ENCODE assay signal across 1 cellular context in genomic region chr5:136080483-136081180, GRCh38.
TF ChIP-seq lines count a peak whose summit lies in the region.

No MANE protein-coding gene starts in this region.

TF ChIP-seq in K562, 482 proteins besides CTCF, POLR2A, EP300 and RAD21 (continued from another document and continues in another):
- TF ChIP-seq, protein P1, sequence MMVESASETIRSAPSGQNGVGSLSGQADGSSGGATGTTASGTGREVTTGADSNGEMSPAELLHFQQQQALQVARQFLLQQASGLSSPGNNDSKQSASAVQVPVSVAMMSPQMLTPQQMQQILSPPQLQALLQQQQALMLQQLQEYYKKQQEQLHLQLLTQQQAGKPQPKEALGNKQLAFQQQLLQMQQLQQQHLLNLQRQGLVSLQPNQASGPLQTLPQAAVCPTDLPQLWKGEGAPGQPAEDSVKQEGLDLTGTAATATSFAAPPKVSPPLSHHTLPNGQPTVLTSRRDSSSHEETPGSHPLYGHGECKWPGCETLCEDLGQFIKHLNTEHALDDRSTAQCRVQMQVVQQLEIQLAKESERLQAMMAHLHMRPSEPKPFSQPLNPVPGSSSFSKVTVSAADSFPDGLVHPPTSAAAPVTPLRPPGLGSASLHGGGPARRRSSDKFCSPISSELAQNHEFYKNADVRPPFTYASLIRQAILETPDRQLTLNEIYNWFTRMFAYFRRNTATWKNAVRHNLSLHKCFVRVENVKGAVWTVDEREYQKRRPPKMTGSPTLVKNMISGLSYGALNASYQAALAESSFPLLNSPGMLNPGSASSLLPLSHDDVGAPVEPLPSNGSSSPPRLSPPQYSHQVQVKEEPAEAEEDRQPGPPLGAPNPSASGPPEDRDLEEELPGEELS (CRISPR knock-in tag; IDR thresholded peaks at IDR 0.05; ENCODE audit: borderline replicate concordance) = peak; percentile 84; the same call in 1 of the 2 replicates
- TF ChIP-seq JUN (IDR thresholded peaks at IDR 0.05; ENCODE audit: borderline replicate concordance, low read depth, low read length) (0 out of 2 replicates have a peak, but pooled peaks have one; percentile 21), JUN (CRISPR knock-in tag; IDR thresholded peaks at IDR 0.05; ENCODE audit: borderline replicate concordance) (peak; percentile 19; the same call in 1 of the 2 replicates), MTA1 (IDR thresholded peaks at IDR 0.05; ENCODE audit: borderline replicate concordance) (peak; percentile 87), MITF (IDR thresholded peaks at IDR 0.05) (0 out of 2 replicates have a peak, but pooled peaks have one; percentile 33), ATF1 (CRISPR knock-in tag; IDR thresholded peaks at IDR 0.05) (no peak; the same call in 1 of the 2 replicates), ATF1 (tag; IDR thresholded peaks at IDR 0.05) (peak; percentile 94), MAFK (IDR thresholded peaks at IDR 0.05; ENCODE audit: low read length) (no peak), RBM39 (optimal IDR thresholded peaks at IDR 0.05; ENCODE audit: low read depth, low read length) (no peak), ARID3B (CRISPR knock-in tag; IDR thresholded peaks at IDR 0.05; ENCODE audit: borderline replicate concordance) (no peak), MAZ (CRISPR knock-in tag; conservative IDR thresholded peaks at IDR 0.05 in 1 of 2, IDR thresholded peaks at IDR 0.05 in 1 of 2) (peak; percentile 70 to 82; a peak in 3 of 4 replicates), TBP (optimal IDR thresholded peaks at IDR 0.05; ENCODE audit: low read depth, low read length) (peak; percentile 100), L3MBTL2 (IDR thresholded peaks at IDR 0.05) (peak; percentile 84), GABPA (tag; conservative IDR thresholded peaks at IDR 0.05; ENCODE audit: low read depth) (no peak), ZNF274 (IDR thresholded peaks at IDR 0.05; ENCODE audit: borderline replicate concordance, low read depth, low read length) (no peak), POLR2G (IDR thresholded peaks at IDR 0.05; ENCODE audit: low read depth, low read length) (peak; percentile 91), BRCA1 (IDR thresholded peaks at IDR 0.05) (no peak), BRCA1 (CRISPR knock-in tag; IDR thresholded peaks at IDR 0.05) (no peak), HOXB6 (CRISPR knock-in tag; IDR thresholded peaks at IDR 0.05; ENCODE audit: borderline replicate concordance) (no peak), ZNF174 (CRISPR knock-in tag; IDR thresholded peaks at IDR 0.05) (no peak), BRF1 (IDR thresholded peaks at IDR 0.05; ENCODE audit: borderline replicate concordance, extremely low read depth, insufficient read length) (peak; percentile 27), MAFG (tag; conservative IDR thresholded peaks at IDR 0.05) (no peak), ELK1 (CRISPR knock-in tag; IDR thresholded peaks at IDR 0.05) (no peak), ZNF764 (CRISPR knock-in tag; IDR thresholded peaks at IDR 0.05; ENCODE audit: low read depth) (no peak), BHLHE40 (IDR thresholded peaks at IDR 0.05; ENCODE audit: low read length) (peak; percentile 64), ARID1B (IDR thresholded peaks at IDR 0.05) (no peak), PML (IDR thresholded peaks at IDR 0.05; ENCODE audit: low read length) (peak; percentile 38; the same call in 1 of the 2 replicates), ZKSCAN8 (CRISPR knock-in tag; IDR thresholded peaks at IDR 0.05) (no peak), CREB3L1 (IDR thresholded peaks at IDR 0.05; ENCODE audit: borderline replicate concordance, low read depth) (peak; percentile 76; the same call in 1 of the 2 replicates), ZBTB8A (IDR thresholded peaks at IDR 0.05; ENCODE audit: partially characterized antibody) (peak; percentile 54), SMARCA5 (IDR thresholded peaks at IDR 0.05) (no peak), ELF1 (tag; IDR thresholded peaks at IDR 0.05) (no peak), CBFB (CRISPR knock-in tag; IDR thresholded peaks at IDR 0.05) (0 out of 2 replicates have a peak, but pooled peaks have one; percentile 35), ZNF77 (CRISPR knock-in tag; IDR thresholded peaks at IDR 0.05) (no peak), ZNF436 (CRISPR knock-in tag; IDR thresholded peaks at IDR 0.05) (no peak)
- TF ChIP-seq, protein P2, sequence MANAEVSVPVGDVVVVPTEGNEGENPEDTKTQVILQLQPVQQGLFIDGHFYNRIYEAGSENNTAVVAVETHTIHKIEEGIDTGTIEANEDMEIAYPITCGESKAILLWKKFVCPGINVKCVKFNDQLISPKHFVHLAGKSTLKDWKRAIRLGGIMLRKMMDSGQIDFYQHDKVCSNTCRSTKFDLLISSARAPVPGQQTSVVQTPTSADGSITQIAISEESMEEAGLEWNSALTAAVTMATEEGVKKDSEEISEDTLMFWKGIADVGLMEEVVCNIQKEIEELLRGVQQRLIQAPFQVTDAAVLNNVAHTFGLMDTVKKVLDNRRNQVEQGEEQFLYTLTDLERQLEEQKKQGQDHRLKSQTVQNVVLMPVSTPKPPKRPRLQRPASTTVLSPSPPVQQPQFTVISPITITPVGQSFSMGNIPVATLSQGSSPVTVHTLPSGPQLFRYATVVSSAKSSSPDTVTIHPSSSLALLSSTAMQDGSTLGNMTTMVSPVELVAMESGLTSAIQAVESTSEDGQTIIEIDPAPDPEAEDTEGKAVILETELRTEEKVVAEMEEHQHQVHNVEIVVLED (CRISPR knock-in tag; IDR thresholded peaks at IDR 0.05) = no peak
- TF ChIP-seq, protein P3, sequence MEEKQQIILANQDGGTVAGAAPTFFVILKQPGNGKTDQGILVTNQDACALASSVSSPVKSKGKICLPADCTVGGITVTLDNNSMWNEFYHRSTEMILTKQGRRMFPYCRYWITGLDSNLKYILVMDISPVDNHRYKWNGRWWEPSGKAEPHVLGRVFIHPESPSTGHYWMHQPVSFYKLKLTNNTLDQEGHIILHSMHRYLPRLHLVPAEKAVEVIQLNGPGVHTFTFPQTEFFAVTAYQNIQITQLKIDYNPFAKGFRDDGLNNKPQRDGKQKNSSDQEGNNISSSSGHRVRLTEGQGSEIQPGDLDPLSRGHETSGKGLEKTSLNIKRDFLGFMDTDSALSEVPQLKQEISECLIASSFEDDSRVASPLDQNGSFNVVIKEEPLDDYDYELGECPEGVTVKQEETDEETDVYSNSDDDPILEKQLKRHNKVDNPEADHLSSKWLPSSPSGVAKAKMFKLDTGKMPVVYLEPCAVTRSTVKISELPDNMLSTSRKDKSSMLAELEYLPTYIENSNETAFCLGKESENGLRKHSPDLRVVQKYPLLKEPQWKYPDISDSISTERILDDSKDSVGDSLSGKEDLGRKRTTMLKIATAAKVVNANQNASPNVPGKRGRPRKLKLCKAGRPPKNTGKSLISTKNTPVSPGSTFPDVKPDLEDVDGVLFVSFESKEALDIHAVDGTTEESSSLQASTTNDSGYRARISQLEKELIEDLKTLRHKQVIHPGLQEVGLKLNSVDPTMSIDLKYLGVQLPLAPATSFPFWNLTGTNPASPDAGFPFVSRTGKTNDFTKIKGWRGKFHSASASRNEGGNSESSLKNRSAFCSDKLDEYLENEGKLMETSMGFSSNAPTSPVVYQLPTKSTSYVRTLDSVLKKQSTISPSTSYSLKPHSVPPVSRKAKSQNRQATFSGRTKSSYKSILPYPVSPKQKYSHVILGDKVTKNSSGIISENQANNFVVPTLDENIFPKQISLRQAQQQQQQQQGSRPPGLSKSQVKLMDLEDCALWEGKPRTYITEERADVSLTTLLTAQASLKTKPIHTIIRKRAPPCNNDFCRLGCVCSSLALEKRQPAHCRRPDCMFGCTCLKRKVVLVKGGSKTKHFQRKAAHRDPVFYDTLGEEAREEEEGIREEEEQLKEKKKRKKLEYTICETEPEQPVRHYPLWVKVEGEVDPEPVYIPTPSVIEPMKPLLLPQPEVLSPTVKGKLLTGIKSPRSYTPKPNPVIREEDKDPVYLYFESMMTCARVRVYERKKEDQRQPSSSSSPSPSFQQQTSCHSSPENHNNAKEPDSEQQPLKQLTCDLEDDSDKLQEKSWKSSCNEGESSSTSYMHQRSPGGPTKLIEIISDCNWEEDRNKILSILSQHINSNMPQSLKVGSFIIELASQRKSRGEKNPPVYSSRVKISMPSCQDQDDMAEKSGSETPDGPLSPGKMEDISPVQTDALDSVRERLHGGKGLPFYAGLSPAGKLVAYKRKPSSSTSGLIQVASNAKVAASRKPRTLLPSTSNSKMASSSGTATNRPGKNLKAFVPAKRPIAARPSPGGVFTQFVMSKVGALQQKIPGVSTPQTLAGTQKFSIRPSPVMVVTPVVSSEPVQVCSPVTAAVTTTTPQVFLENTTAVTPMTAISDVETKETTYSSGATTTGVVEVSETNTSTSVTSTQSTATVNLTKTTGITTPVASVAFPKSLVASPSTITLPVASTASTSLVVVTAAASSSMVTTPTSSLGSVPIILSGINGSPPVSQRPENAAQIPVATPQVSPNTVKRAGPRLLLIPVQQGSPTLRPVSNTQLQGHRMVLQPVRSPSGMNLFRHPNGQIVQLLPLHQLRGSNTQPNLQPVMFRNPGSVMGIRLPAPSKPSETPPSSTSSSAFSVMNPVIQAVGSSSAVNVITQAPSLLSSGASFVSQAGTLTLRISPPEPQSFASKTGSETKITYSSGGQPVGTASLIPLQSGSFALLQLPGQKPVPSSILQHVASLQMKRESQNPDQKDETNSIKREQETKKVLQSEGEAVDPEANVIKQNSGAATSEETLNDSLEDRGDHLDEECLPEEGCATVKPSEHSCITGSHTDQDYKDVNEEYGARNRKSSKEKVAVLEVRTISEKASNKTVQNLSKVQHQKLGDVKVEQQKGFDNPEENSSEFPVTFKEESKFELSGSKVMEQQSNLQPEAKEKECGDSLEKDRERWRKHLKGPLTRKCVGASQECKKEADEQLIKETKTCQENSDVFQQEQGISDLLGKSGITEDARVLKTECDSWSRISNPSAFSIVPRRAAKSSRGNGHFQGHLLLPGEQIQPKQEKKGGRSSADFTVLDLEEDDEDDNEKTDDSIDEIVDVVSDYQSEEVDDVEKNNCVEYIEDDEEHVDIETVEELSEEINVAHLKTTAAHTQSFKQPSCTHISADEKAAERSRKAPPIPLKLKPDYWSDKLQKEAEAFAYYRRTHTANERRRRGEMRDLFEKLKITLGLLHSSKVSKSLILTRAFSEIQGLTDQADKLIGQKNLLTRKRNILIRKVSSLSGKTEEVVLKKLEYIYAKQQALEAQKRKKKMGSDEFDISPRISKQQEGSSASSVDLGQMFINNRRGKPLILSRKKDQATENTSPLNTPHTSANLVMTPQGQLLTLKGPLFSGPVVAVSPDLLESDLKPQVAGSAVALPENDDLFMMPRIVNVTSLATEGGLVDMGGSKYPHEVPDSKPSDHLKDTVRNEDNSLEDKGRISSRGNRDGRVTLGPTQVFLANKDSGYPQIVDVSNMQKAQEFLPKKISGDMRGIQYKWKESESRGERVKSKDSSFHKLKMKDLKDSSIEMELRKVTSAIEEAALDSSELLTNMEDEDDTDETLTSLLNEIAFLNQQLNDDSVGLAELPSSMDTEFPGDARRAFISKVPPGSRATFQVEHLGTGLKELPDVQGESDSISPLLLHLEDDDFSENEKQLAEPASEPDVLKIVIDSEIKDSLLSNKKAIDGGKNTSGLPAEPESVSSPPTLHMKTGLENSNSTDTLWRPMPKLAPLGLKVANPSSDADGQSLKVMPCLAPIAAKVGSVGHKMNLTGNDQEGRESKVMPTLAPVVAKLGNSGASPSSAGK (IDR thresholded peaks at IDR 0.05) = peak; percentile 82
- TF ChIP-seq, protein P4, sequence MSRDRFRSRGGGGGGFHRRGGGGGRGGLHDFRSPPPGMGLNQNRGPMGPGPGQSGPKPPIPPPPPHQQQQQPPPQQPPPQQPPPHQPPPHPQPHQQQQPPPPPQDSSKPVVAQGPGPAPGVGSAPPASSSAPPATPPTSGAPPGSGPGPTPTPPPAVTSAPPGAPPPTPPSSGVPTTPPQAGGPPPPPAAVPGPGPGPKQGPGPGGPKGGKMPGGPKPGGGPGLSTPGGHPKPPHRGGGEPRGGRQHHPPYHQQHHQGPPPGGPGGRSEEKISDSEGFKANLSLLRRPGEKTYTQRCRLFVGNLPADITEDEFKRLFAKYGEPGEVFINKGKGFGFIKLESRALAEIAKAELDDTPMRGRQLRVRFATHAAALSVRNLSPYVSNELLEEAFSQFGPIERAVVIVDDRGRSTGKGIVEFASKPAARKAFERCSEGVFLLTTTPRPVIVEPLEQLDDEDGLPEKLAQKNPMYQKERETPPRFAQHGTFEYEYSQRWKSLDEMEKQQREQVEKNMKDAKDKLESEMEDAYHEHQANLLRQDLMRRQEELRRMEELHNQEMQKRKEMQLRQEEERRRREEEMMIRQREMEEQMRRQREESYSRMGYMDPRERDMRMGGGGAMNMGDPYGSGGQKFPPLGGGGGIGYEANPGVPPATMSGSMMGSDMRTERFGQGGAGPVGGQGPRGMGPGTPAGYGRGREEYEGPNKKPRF (IDR thresholded peaks at IDR 0.05; ENCODE audit: low read depth, low read length) = no peak
